ENCODE assay signal across 9 cellular contexts in the genomic region with DNA sequence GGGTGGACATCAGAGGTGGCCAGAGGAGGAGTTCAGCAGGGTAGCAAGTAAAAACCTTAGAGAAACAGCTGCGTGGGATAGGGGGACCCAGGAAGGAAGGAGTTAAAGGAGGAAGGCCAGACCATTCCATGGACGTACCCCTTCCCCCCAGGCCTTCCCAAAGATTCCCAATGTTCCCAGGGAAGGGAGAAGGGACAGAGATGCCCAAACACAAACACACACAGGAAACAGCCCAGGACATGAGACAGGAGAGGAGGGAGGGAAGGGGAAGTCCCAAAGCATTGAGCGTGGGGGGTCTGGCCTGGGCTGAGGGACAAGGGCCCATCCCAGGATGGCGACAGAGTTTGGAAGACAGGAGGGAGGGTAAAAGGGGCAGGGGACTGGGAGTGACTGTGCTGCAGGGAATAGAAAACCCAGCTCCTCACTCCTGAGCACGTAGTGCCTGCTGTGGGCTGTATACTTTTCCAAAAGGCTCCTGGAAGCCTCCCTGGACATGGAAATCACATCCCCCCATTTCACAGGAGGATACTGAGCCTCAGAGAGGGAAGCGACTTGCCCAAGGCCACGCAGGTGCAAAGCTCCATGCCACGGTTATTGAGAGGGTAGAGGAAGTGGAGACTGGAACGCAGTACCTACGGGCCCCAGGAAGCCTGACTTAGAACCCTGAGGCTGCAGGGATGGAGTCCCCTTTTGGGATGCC. TPM values are rescaled to one million over a fixed set of nuclear protein-coding genes. Genes with fewer than 3 reads are reported as not detected.
DNase-seq lines count a peak whose midpoint lies in the region; ATAC-seq, FAIRE-seq and TF ChIP-seq lines count a peak whose summit lies in the region.
"Had no signal": no experiment of that assay in that cellular context is flagged by ENCODE, and none has a peak within 500 bp of the region (broad histone marks: within the 10 kb centered on the region; RNA-seq: fewer than 3 reads in every experiment).

No MANE protein-coding gene starts in this region.

- no peak for TF ChIP-seq EP300 in A549 (IDR thresholded peaks at IDR 0.05)

- peaks cover 0 to 17% (median 0%) of the 10 kb centered on the region in 3 donors for H3K36me3 ChIP-seq in Peyer's patch
- peaks cover 26% of the 10 kb centered on the region for H3K36me3 ChIP-seq in muscle layer of colon (ENCODE audit: insufficient read depth, low read length)

- ATAC-seq in A549 (peak in 1 of 2 experiments; percentile 31; a peak in 3 of 6 replicates), GM21526 (IDR thresholded peaks at IDR 0.05; ENCODE audit: low FRiP score, unreplicated experiment) (no peak)

- TF ChIP-seq RAD21 in A549 (conservative IDR thresholded peaks at IDR 0.05 in 1 of 2, IDR thresholded peaks at IDR 0.05 in 1 of 2) = no peak

- peak overlapping the region; percentile 90 for H3K4me2 ChIP-seq in A549

- no peak for DNase-seq in A549 (ENCODE audit: low read depth in 1 of 2, low spot score in 1 of 2)
- no peak for DNase-seq in Peyer's patch
- no peak for DNase-seq in epithelial cell of proximal tubule (ENCODE audit: low read depth)
- no peak for DNase-seq in NCI-H187 treated with DMSO at 0.1 percent for 48 hours (lab: John Stamatoyannopoulos, UW)
- DNase-seq in NCI-H82 treated with DMSO at 0.1 percent for 48 hours (lab: John Stamatoyannopoulos, UW; ENCODE audit: unreplicated experiment) = no peak
- no peak for DNase-seq in DMS53 (lab: John Stamatoyannopoulos, UW)
- DNase-seq: NCI-H1092 had no signal

- H3K27me3 ChIP-seq in Peyer's patch = peaks cover 0 to 6% of the 10 kb centered on the region in 2 donors
- no peaks in the 10 kb centered on the region for H3K27me3 ChIP-seq in muscle layer of colon (ENCODE audit: control insufficient read depth in 1 of 2, insufficient read depth in 2 of 2, low read length in 2 of 2)

- H3K9ac ChIP-seq in muscle layer of colon (ENCODE audit: low read length) = peak overlapping the region; percentile 93

- H3K4me3 ChIP-seq in A549 (peak overlapping the region; percentile 94), Peyer's patch (peak overlapping the region in 3 of 4 donors; percentile 45 to 78 (median 61)), epithelial cell of proximal tubule (ENCODE audit: low read depth, low read length) (peak overlapping the region; percentile 89), muscle layer of colon (ENCODE audit: low read depth in 1 of 2, low read length in 2 of 2) (peak overlapping the region; percentile 66 to 79)

- TF ChIP-seq CTCF in A549 (IDR thresholded peaks at IDR 0.05) (no peak), Peyer's patch (IDR thresholded peaks at IDR 0.05) (no peak), epithelial cell of proximal tubule (conservative IDR thresholded peaks at IDR 0.05; ENCODE audit: low read depth, low read length) (no peak)

- H3K27ac ChIP-seq in A549 (peak overlapping the region; percentile 94 to 100; a peak in 5 of 6 replicates), Peyer's patch (peak overlapping the region; percentile 63 to 94 (median 80)), muscle layer of colon (ENCODE audit: low read depth, low read length) (peak overlapping the region; percentile 92)

- POLR2A ChIA-PET in A549 (lab: Yijun Ruan, JAX) = no interaction called here

- H3K9me3 ChIP-seq in A549 = peaks cover 10% of the 10 kb centered on the region; the same call in 2 of the 3 replicates
- peaks cover 0 to 5% (median 2%) of the 10 kb centered on the region in 4 donors for H3K9me3 ChIP-seq in Peyer's patch
- no peaks in the 10 kb centered on the region for H3K9me3 ChIP-seq in muscle layer of colon (ENCODE audit: low read length)

- H3K4me1 ChIP-seq in A549 = peaks cover 6% of the 10 kb centered on the region; the same call in 2 of the 3 replicates
- peaks cover 0 to 6% (median 3%) of the 10 kb centered on the region in 4 donors for H3K4me1 ChIP-seq in Peyer's patch
- H3K4me1 ChIP-seq in muscle layer of colon (ENCODE audit: insufficient read depth, low read length) = peaks cover 17% of the 10 kb centered on the region

- CTCF ChIA-PET in A549 (lab: Yijun Ruan, JAX) = interaction anchor here (0.5 to 0.8 kb wide), 2 partner anchors 18 to 26 kb away, joined by 3 read pairs; a partner anchor contains a TSS

- WGBS in A549 (ENCODE audit: missing lambda C conversion rate) = 61% methylated on average over 10 of the region's 10 CpGs

- TF ChIP-seq POLR2A in A549 (IDR thresholded peaks at IDR 0.05; ENCODE audit: low read length) = no peak
- TF ChIP-seq POLR2A in Peyer's patch (IDR thresholded peaks at IDR 0.05) = no peak

- FAIRE-seq in A549 (lab: Jason Lieb, UNC) = no peak

TF ChIP-seq in A549, 52 proteins besides CTCF, POLR2A, EP300 and RAD21:
- TF ChIP-seq TP53 (CRISPR knock-in tag; IDR thresholded peaks at IDR 0.05) (no peak), NR3C1 (IDR thresholded peaks at IDR 0.05) (no peak), FOSL2 (IDR thresholded peaks at IDR 0.05) (no peak), FOSL2 (CRISPR knock-in tag; IDR thresholded peaks at IDR 0.05) (no peak), ZC3H11A (IDR thresholded peaks at IDR 0.05) (no peak), RNF2 (IDR thresholded peaks at IDR 0.05; ENCODE audit: borderline replicate concordance, low read depth) (no peak), ZNF302 (CRISPR knock-in tag; IDR thresholded peaks at IDR 0.05) (no peak), KDM1A (IDR thresholded peaks at IDR 0.05; ENCODE audit: low read depth) (no peak), CBX8 (IDR thresholded peaks at IDR 0.05) (no peak), JUN (IDR thresholded peaks at IDR 0.05) (no peak)
- TF ChIP-seq, protein P1, sequence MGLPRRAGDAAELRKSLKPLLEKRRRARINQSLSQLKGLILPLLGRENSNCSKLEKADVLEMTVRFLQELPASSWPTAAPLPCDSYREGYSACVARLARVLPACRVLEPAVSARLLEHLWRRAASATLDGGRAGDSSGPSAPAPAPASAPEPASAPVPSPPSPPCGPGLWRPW (IDR thresholded peaks at IDR 0.05) = no peak
- TF ChIP-seq, protein P2, sequence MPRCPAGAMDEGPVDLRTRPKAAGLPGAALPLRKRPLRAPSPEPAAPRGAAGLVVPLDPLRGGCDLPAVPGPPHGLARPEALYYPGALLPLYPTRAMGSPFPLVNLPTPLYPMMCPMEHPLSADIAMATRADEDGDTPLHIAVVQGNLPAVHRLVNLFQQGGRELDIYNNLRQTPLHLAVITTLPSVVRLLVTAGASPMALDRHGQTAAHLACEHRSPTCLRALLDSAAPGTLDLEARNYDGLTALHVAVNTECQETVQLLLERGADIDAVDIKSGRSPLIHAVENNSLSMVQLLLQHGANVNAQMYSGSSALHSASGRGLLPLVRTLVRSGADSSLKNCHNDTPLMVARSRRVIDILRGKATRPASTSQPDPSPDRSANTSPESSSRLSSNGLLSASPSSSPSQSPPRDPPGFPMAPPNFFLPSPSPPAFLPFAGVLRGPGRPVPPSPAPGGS (IDR thresholded peaks at IDR 0.05) = no peak
- TF ChIP-seq, protein P3, sequence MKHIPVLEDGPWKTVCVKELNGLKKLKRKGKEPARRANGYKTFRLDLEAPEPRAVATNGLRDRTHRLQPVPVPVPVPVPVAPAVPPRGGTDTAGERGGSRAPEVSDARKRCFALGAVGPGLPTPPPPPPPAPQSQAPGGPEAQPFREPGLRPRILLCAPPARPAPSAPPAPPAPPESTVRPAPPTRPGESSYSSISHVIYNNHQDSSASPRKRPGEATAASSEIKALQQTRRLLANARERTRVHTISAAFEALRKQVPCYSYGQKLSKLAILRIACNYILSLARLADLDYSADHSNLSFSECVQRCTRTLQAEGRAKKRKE (CRISPR knock-in tag; IDR thresholded peaks at IDR 0.05; ENCODE audit: low read depth) = no peak
- TF ChIP-seq, protein P4, sequence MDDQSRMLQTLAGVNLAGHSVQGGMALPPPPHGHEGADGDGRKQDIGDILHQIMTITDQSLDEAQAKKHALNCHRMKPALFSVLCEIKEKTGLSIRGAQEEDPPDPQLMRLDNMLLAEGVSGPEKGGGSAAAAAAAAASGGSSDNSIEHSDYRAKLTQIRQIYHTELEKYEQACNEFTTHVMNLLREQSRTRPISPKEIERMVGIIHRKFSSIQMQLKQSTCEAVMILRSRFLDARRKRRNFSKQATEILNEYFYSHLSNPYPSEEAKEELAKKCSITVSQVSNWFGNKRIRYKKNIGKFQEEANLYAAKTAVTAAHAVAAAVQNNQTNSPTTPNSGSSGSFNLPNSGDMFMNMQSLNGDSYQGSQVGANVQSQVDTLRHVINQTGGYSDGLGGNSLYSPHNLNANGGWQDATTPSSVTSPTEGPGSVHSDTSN (IDR thresholded peaks at IDR 0.05) = no peak

RNA-seq across cellular contexts. Expression of a gene that starts 1.1 kb away (rescaled TPM):
- polyA plus RNA-seq in A549 (2011; rRNA removed) (5.0 and 5.5 TPM in 2 replicates), A549 (2017; fragmentation: RNase III; extraction: RNeasy Plus Mini Kit Qiagen cat#74134 plus additional on column Dnase treatment) (7.7 to 10.3 TPM (median 8.8 TPM) in 3 replicates)
- polyA plus RNA-seq in A549 (2012; cell fraction: cytosol; rRNA removed) = 14.5 and 22.4 TPM in 2 replicates
- 25.5 and 39.8 TPM in 2 replicates for polyA plus RNA-seq in A549 (2012; cell fraction: nucleus; rRNA removed)
- polyA minus RNA-seq in A549 (2011; rRNA and poly(A)+ RNA removed) = 6.1 and 6.4 TPM in 2 replicates
- total RNA-seq in Peyer's patch (1 to 10 TPM; 2.3 to 7.4 (median 6.2) TPM), epithelial cell of proximal tubule (31.7 and 37.1 TPM in 2 replicates)

RNA-seq across cellular contexts. Expression of a gene that starts 26.3 kb away (rescaled TPM):
- polyA plus RNA-seq in A549 (2011; rRNA removed) (not detected in 2 replicates), A549 (2017; fragmentation: RNase III; extraction: RNeasy Plus Mini Kit Qiagen cat#74134 plus additional on column Dnase treatment) (not detected in 3 replicates)
- not detected in 2 replicates for polyA plus RNA-seq in A549 (2012; cell fraction: cytosol; rRNA removed)
- polyA plus RNA-seq in A549 (2012; cell fraction: nucleus; rRNA removed) = not detected in 2 replicates
- not detected in 2 replicates for polyA minus RNA-seq in A549 (2011; rRNA and poly(A)+ RNA removed)
- total RNA-seq in Peyer's patch (not detected), epithelial cell of proximal tubule (not detected in 2 replicates)

RNA-seq across cellular contexts. Expression of a gene that starts 59.0 kb away (rescaled TPM):
- polyA plus RNA-seq in A549 (2011; rRNA removed) = not detected in 2 replicates
- polyA plus RNA-seq in A549 (2012; cell fraction: cytosol; rRNA removed) = not detected in 2 replicates
- polyA plus RNA-seq in A549 (2012; cell fraction: nucleus; rRNA removed) = not detected in 2 replicates
- polyA plus RNA-seq in A549 (2017; fragmentation: RNase III; extraction: RNeasy Plus Mini Kit Qiagen cat#74134 plus additional on column Dnase treatment) = not detected in 3 replicates
- polyA minus RNA-seq in A549 (2011; rRNA and poly(A)+ RNA removed) = not detected in 2 replicates
- not detected for total RNA-seq in Peyer's patch
- total RNA-seq in epithelial cell of proximal tubule = not detected in 2 replicates
